15 cellular contexts compared by ENCODE assay signal in genomic region chrX:123993326-123993725, GRCh38. TPM values are rescaled to one million over a fixed set of nuclear protein-coding genes. Genes with fewer than 3 reads are reported as not detected.
A peak's percentile ranks its signal among the peaks of the same experiment; 100 is the strongest.
DNase-seq lines count a peak whose midpoint lies in the region; ATAC-seq and TF ChIP-seq lines count a peak whose summit lies in the region.
"Had no signal": no experiment of that assay in that cellular context is flagged by ENCODE, and none has a peak within 500 bp of the region (broad histone marks: within the 10 kb centered on the region; RNA-seq: fewer than 3 reads in every experiment).

No MANE protein-coding gene starts in this region.

- H3K27ac ChIP-seq in brain microvascular endothelial cell = peak overlapping the region; percentile 16
- no peak overlapping the region for H3K27ac ChIP-seq in left ventricle myocardium inferior (replicated peaks)

- TF ChIP-seq CTCF in brain microvascular endothelial cell (IDR thresholded peaks at IDR 0.05; ENCODE audit: low read depth, low read length, missing control alignments) (no peak), left ventricle myocardium inferior (IDR thresholded peaks at IDR 0.05; ENCODE audit: borderline replicate concordance) (no peak)

- ATAC-seq in HG02642 (IDR thresholded peaks at IDR 0.05; ENCODE audit: poor library complexity, unreplicated experiment) = no peak
- no peak for ATAC-seq in HG03460 (IDR thresholded peaks at IDR 0.05; ENCODE audit: unreplicated experiment)

- DNase-seq in AG08396 (ENCODE audit: low spot score) (peak; percentile 15), HS-27A (ENCODE audit: low read depth) (peak; percentile 27), brain microvascular endothelial cell (peak; percentile 65), kidney tubule cell (ENCODE audit: low spot score) (peak; percentile 81), middle frontal gyrus (ENCODE audit: extremely low spot score, low spot score) (no peak), left ventricle myocardium inferior (no peak)
- DNase-seq: activated CD4-positive, CD25-positive, alpha-beta regulatory T cell treated with anti-CD3 and anti-CD28 coated beads, Interleukin-2, amount 50 U/mL, for 72 hours; activated T-cell treated with anti-CD3 and anti-CD28 coated beads, Interleukin-2, amount 50 U/mL, for 48 hours; islet precursor cell; NCI-H1092; NCI-H526 treated with DMSO at 0.1 percent for 48 hours; stimulated activated CD8-positive, alpha-beta memory T cell treated with anti-CD3 and anti-CD28 coated beads, Interleukin-4, amount 100 ng/mL, for 48 hours had no signal

- H3K36me3 ChIP-seq in brain microvascular endothelial cell (replicated peaks) (no peaks in the 10 kb centered on the region), left ventricle myocardium inferior (no peaks in the 10 kb centered on the region)

- H3K9me3 ChIP-seq in left ventricle myocardium inferior (replicated peaks) = no peaks in the 10 kb centered on the region

- no peaks in the 10 kb centered on the region for H3K27me3 ChIP-seq in brain microvascular endothelial cell (replicated peaks)
- no peaks in the 10 kb centered on the region for H3K27me3 ChIP-seq in left ventricle myocardium inferior (ENCODE audit: low read depth)

- no peak overlapping the region for H3K4me3 ChIP-seq in brain microvascular endothelial cell (ENCODE audit: low read depth, low read length)
- H3K4me3 ChIP-seq in left ventricle myocardium inferior = no peak overlapping the region
- H3K4me3 ChIP-seq: BLaER1 treated with 17β-estradiol and CSF1 and Interleukin-3, amounts not matched to agents 10 nM and 100 nM had no signal

- in situ Hi-C loops in brain microvascular endothelial cell (cut with HindIII; ENCODE audit: low pct_ligation_motif_present, low sequenced_read_pairs) = no loop called here

- H3K4me1 ChIP-seq in left ventricle myocardium inferior = peaks cover 27% of the 10 kb centered on the region

- intact Hi-C loops in left ventricle myocardium inferior (cut with micrococcal nuclease) = no loop called here

RNA-seq across cellular contexts. Expression of gene STAG2, which starts 31.8 kb away (rescaled TPM):
- total RNA-seq in left ventricle myocardium inferior = 29.3 TPM

Comparison
In these comparisons a context has a peak if more than half of its experiments do, and no peak if none do; other contexts are left out.
1. DNase-seq: peak in AG08396 (single experiment), HS-27A (single experiment), brain microvascular endothelial cell (single experiment) and kidney tubule cell (single experiment); none in middle frontal gyrus (single experiment) and left ventricle myocardium inferior (single experiment).